22 cellular contexts compared by ENCODE assay signal in the genomic region with DNA sequence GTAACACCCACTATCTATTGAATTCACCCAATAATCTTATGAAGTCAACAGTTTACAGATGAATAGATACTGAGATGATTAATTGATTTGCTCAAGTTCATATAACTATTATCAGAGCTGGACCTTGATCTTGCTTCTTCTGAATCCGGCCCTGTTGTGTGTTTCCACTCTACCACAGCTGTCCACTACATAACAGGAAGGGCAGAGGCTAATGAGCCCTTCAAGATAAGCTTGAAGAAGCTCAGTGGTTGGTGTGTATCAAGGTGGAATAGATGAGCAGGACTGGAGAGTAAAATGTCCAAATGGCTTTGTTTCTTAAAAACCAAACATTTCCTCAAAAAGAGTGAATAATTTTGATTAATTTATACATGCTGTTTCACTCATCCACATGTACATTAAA. TPM values are rescaled to one million over a fixed set of nuclear protein-coding genes. Genes with fewer than 3 reads are reported as not detected.
DNase-seq lines count a peak whose midpoint lies in the region; ATAC-seq, FAIRE-seq and TF ChIP-seq lines count a peak whose summit lies in the region.
"Had no signal": no experiment of that assay in that cellular context is flagged by ENCODE, and none has a peak within 500 bp of the region (broad histone marks: within the 10 kb centered on the region; RNA-seq: fewer than 3 reads in every experiment).

No MANE protein-coding gene starts in this region.

- intact Hi-C loops in Panc1 (cut with micrococcal nuclease; ENCODE audit: unreplicated experiment), result no loop called here
- intact Hi-C loops in pancreas (cut with DNase I), result no loop called here

- in situ Hi-C loops in Panc1 (cut with HindIII; ENCODE audit: low pct_unique_long_range_greater_than_20kb, low sequenced_read_pairs), result no loop called here

- 12 to 23% methylated on average over 1 of the region's 1 CpG for WGBS in pancreas, 2 donors

- TF ChIP-seq CTCF in Panc1 (IDR thresholded peaks at IDR 0.05) (no peak), pancreas (IDR thresholded peaks at IDR 0.05) (no peak)

- H3K4me3 ChIP-seq in Panc1 (ENCODE audit: low read depth in 2 of 2, low read length in 2 of 2) (no peak overlapping the region), pancreas (no peak overlapping the region)
- H3K4me3 ChIP-seq: GM23338, MG63 had no signal

- H3K27ac ChIP-seq in Panc1 (ENCODE audit: low read length) (peak overlapping the region; percentile 26; the same call in 1 of the 2 replicates), pancreas (peak overlapping the region in 2 of 4 donors; percentile 36 to 70)
- H3K27ac ChIP-seq: HL-60 had no signal

- no peaks in the 10 kb centered on the region for H3K36me3 ChIP-seq in Panc1 (ENCODE audit: control insufficient read depth, insufficient read depth, low read length)
- no peaks in the 10 kb centered on the region for H3K36me3 ChIP-seq in pancreas
- H3K36me3 ChIP-seq: MG63 had no signal

- ATAC-seq in Panc1, result no peak
- ATAC-seq in pancreas, result no peak
- ATAC-seq: GM23338 had no signal

- no peaks in the 10 kb centered on the region; the same call in 1 of the 2 replicates for H3K4me1 ChIP-seq in Panc1 (ENCODE audit: control insufficient read depth, insufficient read depth, low read length)
- peaks cover 7 to 34% (median 27%) of the 10 kb centered on the region in 3 donors for H3K4me1 ChIP-seq in pancreas

- no TSS peak for BruUV-seq in Panc1 (replicated peaks; lab: Mats Ljungman, UMichigan)

- H3K27me3 ChIP-seq in Panc1 (ENCODE audit: control insufficient read depth, insufficient read depth, low read length) (no peaks in the 10 kb centered on the region), pancreas (no peaks in the 10 kb centered on the region)
- H3K27me3 ChIP-seq: MG63 had no signal

- CTCF ChIA-PET in Panc1 (lab: Charles Lee), result no interaction called here

- DNase-seq in A172 (ENCODE audit: low spot score) (peak; percentile 55), Panc1 (ENCODE audit: low read depth, low spot score) (no peak), glomerular visceral epithelial cell (ENCODE audit: extremely low spot score) (peak; percentile 72), pancreas (no peak), NCI-H1694 treated with DMSO at 0.1 percent for 48 hours (lab: John Stamatoyannopoulos, UW) (no peak), NCI-H2171 treated with DMSO at 0.1 percent for 48 hours (lab: John Stamatoyannopoulos, UW) (no peak), MV-4-11 (lab: John Stamatoyannopoulos, UW) (no peak)
- no peak for DNase-seq in activated CD4-positive, alpha-beta T cell treated with anti-CD3 and anti-CD28 coated beads, Interleukin-2, amount 50 U/mL, for 48 hours
- DNase-seq: 8988T, DMS79 treated with DMSO at 0.1 percent for 48 hours, KBM-7, NCI-H1105 treated with DMSO at 0.1 percent for 48 hours, NCI-H187 treated with DMSO at 0.1 percent for 48 hours, NCI-H446 treated with DMSO at 0.1 percent for 48 hours, NCI-H748 treated with DMSO at 0.1 percent for 48 hours, SHP77 had no signal

- peak; percentile 26 for FAIRE-seq in pancreas (lab: Jason Lieb, UNC)
- FAIRE-seq: D721Med, GM12892 had no signal

- H3K9me3 ChIP-seq in Panc1 (ENCODE audit: control insufficient read depth, insufficient read depth, low read depth, low read length) (no peaks in the 10 kb centered on the region), pancreas (no peaks in the 10 kb centered on the region)
- H3K9me3 ChIP-seq: MG63 had no signal

- POLR2A ChIA-PET in Panc1 (lab: Charles Lee), result no interaction called here

RNA-seq across cellular contexts. Expression of gene ITGB6, which starts 56.4 kb away (rescaled TPM):
- 0.29 and 1.00 TPM in 2 replicates for total RNA-seq in A172 (2014; rRNA removed; shearing (Covaris generic))
- 0.08 TPM for total RNA-seq in Panc1 (2021; ENCODE audit: unreplicated experiment)
- polyA plus RNA-seq in Panc1 (2012; ENCODE audit: insufficient read length), result not detected
- 10 to 100 TPM in 1 of 6 donors, 1 to 10 TPM in 5; 1.9 to 32.4 (median 3.1) TPM for total RNA-seq in pancreas
- 1 to 10 TPM; 1.3 to 3.2 TPM for polyA plus RNA-seq in pancreas
- total RNA-seq: GM23338 had no signal
- polyA plus RNA-seq: CD14-positive monocyte, GM23338 had no signal

Comparison
In these comparisons a context has a peak if more than half of its experiments do, and no peak if none do; other contexts are left out.
1. DNase-seq: peak in A172 (single experiment) and glomerular visceral epithelial cell (single experiment); none in Panc1 (single experiment), pancreas (0 of 6), NCI-H1694 treated with DMSO at 0.1 percent for 48 hours (single experiment), NCI-H2171 treated with DMSO at 0.1 percent for 48 hours (single experiment), MV-4-11 (single experiment) and activated CD4-positive, alpha-beta T cell treated with anti-CD3 and anti-CD28 coated beads, Interleukin-2, amount 50 U/mL, for 48 hours (0 of 2).